In the genomic region with DNA sequence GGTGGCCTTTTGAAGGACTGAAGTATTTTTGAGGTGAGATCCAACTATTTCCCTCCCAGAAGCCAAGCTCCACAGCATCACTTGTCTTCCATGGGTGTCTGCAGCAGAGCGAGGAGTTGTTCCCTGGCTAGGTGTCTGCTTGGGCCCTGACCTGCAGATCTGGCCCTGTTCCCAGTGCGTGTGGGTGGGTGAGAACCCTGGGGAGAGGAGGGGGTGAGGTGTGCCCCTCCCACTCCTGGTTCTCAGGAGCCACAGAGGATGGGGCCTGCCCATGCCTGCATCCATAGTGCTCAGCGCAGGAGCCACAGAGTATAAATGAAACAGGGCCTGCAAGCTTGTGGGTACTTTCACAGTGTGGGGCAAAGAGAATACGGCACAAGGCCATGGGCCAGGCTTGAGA, we compare ENCODE assay signal across 1 cellular context.
TF ChIP-seq lines count a peak whose summit lies in the region.

No MANE protein-coding gene starts in this region.

TF ChIP-seq in WTC11, 78 proteins besides CTCF, POLR2A, EP300 and RAD21 (continued from another document):
- TF ChIP-seq, protein P1, sequence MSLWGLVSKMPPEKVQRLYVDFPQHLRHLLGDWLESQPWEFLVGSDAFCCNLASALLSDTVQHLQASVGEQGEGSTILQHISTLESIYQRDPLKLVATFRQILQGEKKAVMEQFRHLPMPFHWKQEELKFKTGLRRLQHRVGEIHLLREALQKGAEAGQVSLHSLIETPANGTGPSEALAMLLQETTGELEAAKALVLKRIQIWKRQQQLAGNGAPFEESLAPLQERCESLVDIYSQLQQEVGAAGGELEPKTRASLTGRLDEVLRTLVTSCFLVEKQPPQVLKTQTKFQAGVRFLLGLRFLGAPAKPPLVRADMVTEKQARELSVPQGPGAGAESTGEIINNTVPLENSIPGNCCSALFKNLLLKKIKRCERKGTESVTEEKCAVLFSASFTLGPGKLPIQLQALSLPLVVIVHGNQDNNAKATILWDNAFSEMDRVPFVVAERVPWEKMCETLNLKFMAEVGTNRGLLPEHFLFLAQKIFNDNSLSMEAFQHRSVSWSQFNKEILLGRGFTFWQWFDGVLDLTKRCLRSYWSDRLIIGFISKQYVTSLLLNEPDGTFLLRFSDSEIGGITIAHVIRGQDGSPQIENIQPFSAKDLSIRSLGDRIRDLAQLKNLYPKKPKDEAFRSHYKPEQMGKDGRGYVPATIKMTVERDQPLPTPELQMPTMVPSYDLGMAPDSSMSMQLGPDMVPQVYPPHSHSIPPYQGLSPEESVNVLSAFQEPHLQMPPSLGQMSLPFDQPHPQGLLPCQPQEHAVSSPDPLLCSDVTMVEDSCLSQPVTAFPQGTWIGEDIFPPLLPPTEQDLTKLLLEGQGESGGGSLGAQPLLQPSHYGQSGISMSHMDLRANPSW (CRISPR knock-in tag; conservative IDR thresholded peaks at IDR 0.05; ENCODE audit: low read depth), result no peak
- TF ChIP-seq, protein P2, sequence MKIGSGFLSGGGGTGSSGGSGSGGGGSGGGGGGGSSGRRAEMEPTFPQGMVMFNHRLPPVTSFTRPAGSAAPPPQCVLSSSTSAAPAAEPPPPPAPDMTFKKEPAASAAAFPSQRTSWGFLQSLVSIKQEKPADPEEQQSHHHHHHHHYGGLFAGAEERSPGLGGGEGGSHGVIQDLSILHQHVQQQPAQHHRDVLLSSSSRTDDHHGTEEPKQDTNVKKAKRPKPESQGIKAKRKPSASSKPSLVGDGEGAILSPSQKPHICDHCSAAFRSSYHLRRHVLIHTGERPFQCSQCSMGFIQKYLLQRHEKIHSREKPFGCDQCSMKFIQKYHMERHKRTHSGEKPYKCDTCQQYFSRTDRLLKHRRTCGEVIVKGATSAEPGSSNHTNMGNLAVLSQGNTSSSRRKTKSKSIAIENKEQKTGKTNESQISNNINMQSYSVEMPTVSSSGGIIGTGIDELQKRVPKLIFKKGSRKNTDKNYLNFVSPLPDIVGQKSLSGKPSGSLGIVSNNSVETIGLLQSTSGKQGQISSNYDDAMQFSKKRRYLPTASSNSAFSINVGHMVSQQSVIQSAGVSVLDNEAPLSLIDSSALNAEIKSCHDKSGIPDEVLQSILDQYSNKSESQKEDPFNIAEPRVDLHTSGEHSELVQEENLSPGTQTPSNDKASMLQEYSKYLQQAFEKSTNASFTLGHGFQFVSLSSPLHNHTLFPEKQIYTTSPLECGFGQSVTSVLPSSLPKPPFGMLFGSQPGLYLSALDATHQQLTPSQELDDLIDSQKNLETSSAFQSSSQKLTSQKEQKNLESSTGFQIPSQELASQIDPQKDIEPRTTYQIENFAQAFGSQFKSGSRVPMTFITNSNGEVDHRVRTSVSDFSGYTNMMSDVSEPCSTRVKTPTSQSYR (CRISPR knock-in tag; IDR thresholded peaks at IDR 0.05), result no peak
- TF ChIP-seq RORB (CRISPR knock-in tag; IDR thresholded peaks at IDR 0.05), result no peak
